Comparison of ENCODE assay signal across 10 cellular contexts in genomic region chr7:134892963-134893362, GRCh38.
DNase-seq lines count a peak whose midpoint lies in the region; ATAC-seq and TF ChIP-seq lines count a peak whose summit lies in the region.
"Had no signal": no experiment of that assay in that cellular context is flagged by ENCODE, and none has a peak within 500 bp of the region (broad histone marks: within the 10 kb centered on the region; RNA-seq: fewer than 3 reads in every experiment).

No MANE protein-coding gene starts in this region.

- H3K27ac ChIP-seq in HCT116 (ENCODE audit: low read depth, low read length) = no peak overlapping the region
- H3K27ac ChIP-seq in mammary epithelial cell (ENCODE audit: insufficient read depth, low read depth, low read length) = no peak overlapping the region
- peak overlapping the region in 16 of 21 experiments; percentile 9 to 82 (median 69) for H3K27ac ChIP-seq in skin epidermis

- H3K4me2 ChIP-seq in HCT116 (ENCODE audit: low read length) (peak overlapping the region; percentile 93; the same call in 1 of the 2 replicates), mammary epithelial cell (ENCODE audit: insufficient read depth, low read depth, low read length) (peak overlapping the region; percentile 94)

- WGBS in mammary epithelial cell (ENCODE audit: low coverage, missing lambda C conversion rate) = 72% methylated on average over 3 of the region's 3 CpGs

- TF ChIP-seq POLR2A in HCT116 (IDR thresholded peaks at IDR 0.05; ENCODE audit: borderline replicate concordance, extremely low read depth, insufficient read depth, insufficient read length) = no peak

- H3K9ac ChIP-seq in HCT116 (ENCODE audit: low read length) (no peak overlapping the region), mammary epithelial cell (ENCODE audit: insufficient read depth, low read length) (no peak overlapping the region)

- intact Hi-C loops in HCT116 (cut with micrococcal nuclease) = loop anchor here (10.0 kb wide), 1 partner anchor 272 kb away; no protein-coding TSS in a partner anchor
- intact Hi-C loops in mammary epithelial cell (cut with micrococcal nuclease) = loop anchor here (5.0 kb wide), 1 partner anchor 279 kb away; the partner anchor contains the start of gene CYREN

- CTCF ChIA-PET in HCT116 (lab: Charles Lee) (no interaction called here), mammary epithelial cell (lab: Charles Lee; ENCODE audit: low non-redundant PET) (no interaction called here)

- H3K9me2 ChIP-seq in HCT116 (ENCODE audit: insufficient read depth) = no peaks in the 10 kb centered on the region

- RAD21 ChIA-PET in HCT116 (lab: Charles Lee; ENCODE audit: low non-redundant PET in 1 of 2, low total read pairs in 2 of 2, uncharacterized antibody in 2 of 2, unreplicated experiment in 2 of 2) = no interaction called here

- ATAC-seq in HCT116 (no peak), left lobe of liver (peak; percentile 40), HG02884 (IDR thresholded peaks at IDR 0.05; ENCODE audit: unreplicated experiment) (no peak)
- ATAC-seq: activated T-helper 17 cell treated with anti-CD3 and anti-CD28 coated beads, Interleukin-2, amount 50 U/mL, for 72 hours had no signal

- no peak overlapping the region for H2AFZ ChIP-seq in HCT116 (ENCODE audit: low read depth, low read length, poor library complexity, severe bottlenecking)
- no peak overlapping the region for H2AFZ ChIP-seq in mammary epithelial cell (ENCODE audit: low read depth, low read length)

- TF ChIP-seq CTCF in HCT116 (IDR thresholded peaks at IDR 0.05 in 2 of 3, conservative IDR thresholded peaks at IDR 0.05 in 1 of 3; ENCODE audit: borderline replicate concordance in 1 of 3, insufficient read depth in 1 of 3, low read depth in 2 of 3, low read length in 2 of 3) (no peak), mammary epithelial cell (conservative IDR thresholded peaks at IDR 0.05 in 1 of 2, IDR thresholded peaks at IDR 0.05 in 1 of 2; ENCODE audit: extremely low read depth in 1 of 2, insufficient read depth in 1 of 2, low read depth in 1 of 2, low read length in 2 of 2) (no peak)

- H3K36me3 ChIP-seq in HCT116 (ENCODE audit: control insufficient read depth in 1 of 2, insufficient read depth in 2 of 2, low read length in 2 of 2) (no peaks in the 10 kb centered on the region; a peak in 1 of 4 replicates), mammary epithelial cell (ENCODE audit: insufficient read depth, low read length) (no peaks in the 10 kb centered on the region)

- TF ChIP-seq RAD21 in HCT116 (IDR thresholded peaks at IDR 0.05; ENCODE audit: low read depth) = no peak

- H3K9me3 ChIP-seq in HCT116 (ENCODE audit: control insufficient read depth in 1 of 2, insufficient read depth in 1 of 2, low read depth in 1 of 2, low read length in 2 of 2) (peaks cover 8 to 16% of the 10 kb centered on the region in 2 experiments; a peak in 2 of 4 replicates), mammary epithelial cell (replicated peaks; ENCODE audit: insufficient read depth, low read length) (peaks cover 13% of the 10 kb centered on the region)

- H4K20me1 ChIP-seq in HCT116 (ENCODE audit: insufficient read depth) (no peaks in the 10 kb centered on the region), mammary epithelial cell (ENCODE audit: insufficient read depth, low read length) (no peaks in the 10 kb centered on the region)

- H3K4me1 ChIP-seq in HCT116 (ENCODE audit: control insufficient read depth in 1 of 2, insufficient read depth in 2 of 2, low read length in 2 of 2) = peaks cover 11 to 25% of the 10 kb centered on the region in 2 experiments; a peak in 3 of 4 replicates
- H3K4me1 ChIP-seq in mammary epithelial cell (ENCODE audit: insufficient read depth, low read length) = peaks cover 28% of the 10 kb centered on the region

- POLR2A ChIA-PET in HCT116 (lab: Charles Lee) = no interaction called here

- BruUV-seq in HCT116 (replicated peaks; lab: Mats Ljungman, UMichigan) (no TSS peak), mammary epithelial cell (replicated peaks; lab: Mats Ljungman, UMichigan) (no TSS peak)

- H3K4me3 ChIP-seq in HCT116 (replicated peaks in 1 of 2; ENCODE audit: low read depth in 1 of 2, low read length in 2 of 2) (peak overlapping the region in 1 of 2 experiments; percentile 75; a peak in 1 of 4 replicates), mammary epithelial cell (replicated peaks in 1 of 3; ENCODE audit: insufficient read depth in 1 of 3, low read depth in 2 of 3, low read length in 3 of 3) (peak overlapping the region; percentile 74 to 90 (median 75)), skin epidermis (peak overlapping the region in 3 of 7 experiments; percentile 20 to 51 (median 34))

- in situ Hi-C loops in mammary epithelial cell (cut with MboI; ENCODE audit: low sequenced_read_pairs in 2 of 2) = no loop called here

- no peaks in the 10 kb centered on the region for H3K27me3 ChIP-seq in HCT116 (ENCODE audit: insufficient read depth, low read length)
- no peaks in the 10 kb centered on the region for H3K27me3 ChIP-seq in mammary epithelial cell (ENCODE audit: insufficient read depth, low read length)

- dilution Hi-C loops in mammary epithelial cell (cut with HindIII; ENCODE audit: low sequenced_read_pairs) = no loop called here

- no peak for DNase-seq in HCT116 (ENCODE audit: low read depth, low spot score)
- DNase-seq in mammary epithelial cell = no peak
- no peak for DNase-seq in left lobe of liver (ENCODE audit: low spot score)
- DNase-seq in KG1 (lab: John Stamatoyannopoulos, UW) = no peak
- DNase-seq in NCI-H1048 (lab: John Stamatoyannopoulos, UW) = no peak
- no peak for DNase-seq in activated CD4-positive, CD25-positive, alpha-beta regulatory T cell (lab: John Stamatoyannopoulos, UW)
- DNase-seq: NCI-H82 had no signal

- H3K79me2 ChIP-seq in HCT116 (ENCODE audit: insufficient read depth, low read length) = peaks cover 57% of the 10 kb centered on the region
- H3K79me2 ChIP-seq in mammary epithelial cell (ENCODE audit: insufficient read depth, low read length) = peaks cover 63% of the 10 kb centered on the region

TF ChIP-seq in HCT116, 20 proteins besides CTCF, POLR2A, EP300 and RAD21:
- TF ChIP-seq FOSL1 (IDR thresholded peaks at IDR 0.05; ENCODE audit: low read depth) = no peak
- no peak for TF ChIP-seq ZBTB33 (IDR thresholded peaks at IDR 0.05; ENCODE audit: extremely low read depth, insufficient replicate concordance, low read length)

Comparison
In these comparisons a context has a peak if more than half of its experiments do, and no peak if none do; other contexts are left out.
1. H3K27ac ChIP-seq: peak in skin epidermis (16 of 21); none in HCT116 (single experiment) and mammary epithelial cell (single experiment).